8 cellular contexts compared by ENCODE assay signal in the genomic region with DNA sequence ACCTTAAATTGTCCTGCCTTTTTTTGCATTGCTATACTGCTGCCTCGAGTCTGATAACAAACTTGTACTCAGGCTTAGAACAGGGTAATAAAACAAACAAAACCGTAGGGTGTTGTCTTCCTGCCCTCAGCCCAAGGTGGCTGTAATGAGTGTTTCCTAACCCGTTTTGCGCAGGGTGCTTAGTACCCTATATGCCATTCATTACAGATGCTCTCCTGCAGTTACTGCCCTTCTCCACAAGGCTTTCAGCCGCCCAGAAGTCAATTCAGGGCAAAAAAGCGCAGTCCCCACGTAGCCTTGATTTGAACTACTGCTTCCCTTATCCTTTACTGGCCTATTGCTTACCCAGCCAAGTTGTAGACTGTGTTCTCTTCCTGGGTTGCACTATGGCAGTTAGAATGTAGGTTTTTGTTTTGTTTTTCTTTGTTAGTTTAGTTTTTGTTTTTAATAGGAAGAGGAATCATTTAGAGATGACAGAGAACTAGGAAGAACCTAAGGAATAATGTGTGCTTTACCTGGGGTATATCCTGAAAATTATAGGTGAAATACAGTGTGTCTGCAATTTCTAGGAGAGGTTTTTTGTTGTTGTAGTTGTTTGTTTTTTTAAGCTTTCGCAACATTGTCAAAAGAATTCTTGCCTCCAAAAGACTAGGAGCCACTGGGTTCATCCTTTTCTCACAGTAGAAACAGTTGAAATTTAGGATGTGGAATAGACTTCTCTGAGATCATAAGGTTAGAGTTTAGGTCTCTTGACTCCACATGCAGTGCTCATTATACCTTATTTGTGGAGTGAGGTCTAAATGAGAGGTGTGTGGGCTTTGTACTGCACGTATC. TPM values are rescaled to one million over a fixed set of nuclear protein-coding genes. Genes with fewer than 3 reads are reported as not detected.
DNase-seq lines count a peak whose midpoint lies in the region; ATAC-seq, FAIRE-seq and TF ChIP-seq lines count a peak whose summit lies in the region.

No MANE protein-coding gene starts in this region.

- no peak overlapping the region for H2BK20ac ChIP-seq in H9 (ENCODE audit: low read depth, low read length, poor library complexity, severe bottlenecking)

- in situ Hi-C loops in K562 (cut with MboI): no loop called here

- H3K4me3 Mint-ChIP-seq in H9: peak overlapping the region; percentile 88 to 95
- H3K4me3 Mint-ChIP-seq in T-helper 2 cell treated with Interferon-gamma antibody and Interleukin-4, amounts not matched to agents 5 μg/mL and 100 μg/mL, for 36 hours: peak overlapping the region; percentile 94

- no peak overlapping the region for H3K23ac ChIP-seq in H9 (ENCODE audit: insufficient read length, low read depth, low read length)

- no peak overlapping the region for H3K56ac ChIP-seq in H9 (ENCODE audit: insufficient read length, low read depth, low read length)

- H3K9ac ChIP-seq in H9 (ENCODE audit: extremely low read depth, insufficient read length, low read length) (no peak overlapping the region), K562 (ENCODE audit: insufficient read depth in 1 of 2, low read depth in 2 of 2, low read length in 2 of 2) (peak overlapping the region; percentile 3 to 95; a peak in 3 of 4 replicates), iPS-20b (ENCODE audit: low read depth, low read length) (peak overlapping the region; percentile 85; the same call in 1 of the 2 replicates)

- H4K8ac ChIP-seq in H9 (replicated peaks; ENCODE audit: insufficient read length, low read depth, low read length): no peak overlapping the region

- H2BK12ac ChIP-seq in H9 (ENCODE audit: insufficient read length, low read depth, low read length): no peak overlapping the region

- H3K36me3 ChIP-seq in K562 (ENCODE audit: control insufficient read depth, insufficient read depth, low read length) (peaks cover 45% of the 10 kb centered on the region), iPS-20b (ENCODE audit: insufficient read depth, low read depth, low read length) (peaks cover 27% of the 10 kb centered on the region)

- POLR2A ChIA-PET in K562 (lab: Yijun Ruan, JAX): interaction anchor here (0.6 to 1.8 kb wide), 4 partner anchors 13 to 149 kb away, joined by 3 to 6 read pairs (median 4); no protein-coding TSS in a partner anchor

- H3K4me2 ChIP-seq in H9 (ENCODE audit: insufficient read depth, insufficient read length, low read length) (peak overlapping the region; percentile 95), K562 (ENCODE audit: insufficient read depth, low read length) (peak overlapping the region; percentile 100)

- no peak for TF ChIP-seq EP300 in K562 (IDR thresholded peaks at IDR 0.05; ENCODE audit: low read length)

- peaks cover 2% of the 10 kb centered on the region; the same call in 1 of the 2 replicates for H3K4me1 ChIP-seq in H9 (ENCODE audit: insufficient read depth, low read length)
- peaks cover 11 to 15% of the 10 kb centered on the region in 2 experiments; a peak in 4 of 5 replicates for H3K4me1 ChIP-seq in K562 (replicated peaks in 1 of 2; ENCODE audit: control insufficient read depth in 2 of 2, insufficient read depth in 2 of 2, low read length in 2 of 2)
- H3K4me1 ChIP-seq in iPS-20b (ENCODE audit: insufficient read depth, low read length): peaks cover 14% of the 10 kb centered on the region

- H2BK5ac ChIP-seq in H9 (ENCODE audit: insufficient read length, low read length): no peak overlapping the region

- no peak overlapping the region for H4K91ac ChIP-seq in H9 (ENCODE audit: insufficient read length, low read depth, low read length)

- CTCF ChIA-PET in K562 (lab: Yijun Ruan, JAX; ENCODE audit: low intra/inter-chr PET ratio): no interaction called here

- H3K27ac ChIP-seq in H9 (ENCODE audit: insufficient read length, low read depth, low read length): no peak overlapping the region
- peak overlapping the region; percentile 95; the same call in 2 of the 3 replicates for H3K27ac ChIP-seq in K562 (ENCODE audit: extremely low read depth, low read depth, low read length)
- H3K27ac ChIP-seq in iPS-20b (ENCODE audit: low read length): no peak overlapping the region

- H3K4me1 Mint-ChIP-seq in H9: peaks cover 19 to 23% of the 10 kb centered on the region in 2 experiments
- H3K4me1 Mint-ChIP-seq in T-helper 2 cell treated with Interferon-gamma antibody and Interleukin-4, amounts not matched to agents 5 μg/mL and 100 μg/mL, for 36 hours (ENCODE audit: low read depth): peaks cover 34% of the 10 kb centered on the region

- no peak overlapping the region for H3K14ac ChIP-seq in H9 (ENCODE audit: insufficient read depth, low read length)

- H3K4me3 ChIP-seq in LNCaP clone FGC (ENCODE audit: low read depth, low read length) (peak overlapping the region; percentile 64), K562 (peak overlapping the region; percentile 84), iPS-20b (ENCODE audit: low read length) (peak overlapping the region; percentile 89)

- no CpG with 5 or more reads among the region's 9 CpGs for WGBS in H9 (ENCODE audit: extremely low coverage, insufficient read length, low lambda C conversion rate)
- WGBS in K562 (ENCODE audit: insufficient coverage, low coverage, missing lambda C conversion rate): 11% methylated on average over 9 of the region's 9 CpGs

- intact Hi-C loops in K562 (cut with micrococcal nuclease): no loop called here

- H3K36me3 Mint-ChIP-seq in H9 (ENCODE audit: insufficient read depth in 1 of 3, low read depth in 3 of 3): peaks cover 16 to 21% (median 20%) of the 10 kb centered on the region in 3 experiments; a peak in 6 of 7 replicates
- H3K36me3 Mint-ChIP-seq in T-helper 2 cell treated with Interferon-gamma antibody and Interleukin-4, amounts not matched to agents 5 μg/mL and 100 μg/mL, for 36 hours (ENCODE audit: low read depth): peaks cover 30% of the 10 kb centered on the region

- no peak overlapping the region for H2BK120ac ChIP-seq in H9 (ENCODE audit: low read depth, low read length, poor library complexity, severe bottlenecking)

- no peak for TF ChIP-seq POLR2A in K562 (conservative IDR thresholded peaks at IDR 0.05)

- no peaks in the 10 kb centered on the region; a peak in 1 of 5 replicates for H3K9me3 Mint-ChIP-seq in H9
- H3K9me3 Mint-ChIP-seq in T-helper 2 cell treated with Interferon-gamma antibody and Interleukin-4, amounts not matched to agents 5 μg/mL and 100 μg/mL, for 36 hours: no peaks in the 10 kb centered on the region

- no peaks in the 10 kb centered on the region for H3K9me3 ChIP-seq in H9 (ENCODE audit: control insufficient read depth, low read depth, low read length)
- H3K9me3 ChIP-seq in K562 (replicated peaks; ENCODE audit: control insufficient read depth, insufficient read depth, low read depth, low read length): no peaks in the 10 kb centered on the region
- no peaks in the 10 kb centered on the region for H3K9me3 ChIP-seq in iPS-20b (ENCODE audit: insufficient read depth, low read depth, low read length)

- H3K27ac Mint-ChIP-seq in H9: peak overlapping the region in 2 of 3 experiments; percentile 37 to 85; a peak in 1 of 7 replicates
- peak overlapping the region; percentile 97 for H3K27ac Mint-ChIP-seq in T-helper 2 cell treated with Interferon-gamma antibody and Interleukin-4, amounts not matched to agents 5 μg/mL and 100 μg/mL, for 36 hours

- TSS peak; percentile 51 for BruUV-seq in K562 (replicated peaks; lab: Mats Ljungman, UMichigan)

- DNase-seq in GM10266 (ENCODE audit: extremely low spot score) (peak; percentile 78), H9 (peak; percentile 56), LNCaP clone FGC (ENCODE audit: low read depth) (no peak), K562 (ENCODE audit: extremely low read depth in 1 of 4, low spot score in 3 of 4) (peak; percentile 39 to 80 (median 57)), cerebellar nuclear complex (lab: John Stamatoyannopoulos, UW) (no peak)
- DNase-seq in T-helper 2 cell treated with Interferon-gamma antibody and Interleukin-4, amounts not matched to agents 5 μg/mL and 100 μg/mL, for 36 hours (ENCODE audit: low spot score): peak; percentile 65
- DNase-seq in stimulated activated CD4-positive, alpha-beta T cell treated with anti-CD3 and anti-CD28 coated beads, Interleukin-12 subunit alpha, Interleukin-12 subunit beta, amount 100 ng/mL, for 48 hours (ENCODE audit: low read depth in 2 of 3, low spot score in 1 of 3): peak; percentile 29 to 50 (median 47)

- no peaks in the 10 kb centered on the region for H3K27me3 Mint-ChIP-seq in H9 (ENCODE audit: low read depth)
- H3K27me3 Mint-ChIP-seq in T-helper 2 cell treated with Interferon-gamma antibody and Interleukin-4, amounts not matched to agents 5 μg/mL and 100 μg/mL, for 36 hours (ENCODE audit: low read depth): no peaks in the 10 kb centered on the region

- H3K9me1 ChIP-seq in K562 (ENCODE audit: control insufficient read depth, insufficient read depth, low read length): no peaks in the 10 kb centered on the region

- H4K5ac ChIP-seq in H9 (ENCODE audit: insufficient read length, low read depth, low read length): no peak overlapping the region

- no peaks in the 10 kb centered on the region for H3K79me1 ChIP-seq in H9 (ENCODE audit: insufficient read depth, low read depth, low read length, poor library complexity, severe bottlenecking)

- no peak overlapping the region for H3K4ac ChIP-seq in H9 (ENCODE audit: low read depth, low read length)

- H3K79me2 ChIP-seq in H9 (ENCODE audit: insufficient read depth, low read length) (no peaks in the 10 kb centered on the region; the same call in 1 of the 2 replicates), K562 (ENCODE audit: control insufficient read depth, insufficient read depth, low read length) (peaks cover 72% of the 10 kb centered on the region)

- H2AFZ ChIP-seq in H9 (ENCODE audit: low read length) (no peak overlapping the region), K562 (ENCODE audit: low read depth, low read length) (no peak overlapping the region)

- TF ChIP-seq RAD21 in K562 (CRISPR knock-in tag; conservative IDR thresholded peaks at IDR 0.05 in 1 of 2, IDR thresholded peaks at IDR 0.05 in 1 of 2): peak in 1 of 2 experiments; percentile 42; a peak in 2 of 4 replicates

- H3T11ph ChIP-seq in H9 (ENCODE audit: low read length): no peak overlapping the region

- FAIRE-seq in K562 (lab: Jason Lieb, UNC): peak; percentile 91

- no peak overlapping the region for H2BK15ac ChIP-seq in H9 (ENCODE audit: low read depth, low read length)

- TF ChIP-seq CTCF in GM10266 (IDR thresholded peaks at IDR 0.05; ENCODE audit: control insufficient read depth, insufficient read depth, low read depth, missing control alignments): peak; percentile 41
- TF ChIP-seq CTCF in H9 (conservative IDR thresholded peaks at IDR 0.05): peak; percentile 64
- peak; percentile 53 for TF ChIP-seq CTCF in LNCaP clone FGC (IDR thresholded peaks at IDR 0.05; ENCODE audit: control insufficient read depth, extremely low read depth, insufficient read depth)
- peak; percentile 55 to 71 (median 67) for TF ChIP-seq CTCF in K562 (IDR thresholded peaks at IDR 0.05 in 2 of 3, conservative IDR thresholded peaks at IDR 0.05 in 1 of 3; ENCODE audit: insufficient read depth in 2 of 3, low read depth in 1 of 3, low read length in 3 of 3)

- H3K27me3 ChIP-seq in H9 (ENCODE audit: insufficient read depth, low read length) (no peaks in the 10 kb centered on the region), K562 (ENCODE audit: control insufficient read depth in 2 of 2, insufficient read depth in 2 of 2, low read length in 2 of 2) (no peaks in the 10 kb centered on the region), iPS-20b (ENCODE audit: insufficient read depth, low read length) (0 out of 2 replicates have a peak, but pooled peaks cover 3% of the 10 kb centered on the region)

- H3K18ac ChIP-seq in H9 (ENCODE audit: insufficient read length, low read depth, low read length): no peak overlapping the region

- no peaks in the 10 kb centered on the region for H4K20me1 ChIP-seq in H9 (ENCODE audit: control insufficient read depth, insufficient read depth, insufficient read length)
- 0 out of 2 replicates have a peak, but pooled peaks cover 12% of the 10 kb centered on the region for H4K20me1 ChIP-seq in K562 (replicated peaks; ENCODE audit: control insufficient read depth, insufficient read depth, low read length)

- H2AK5ac ChIP-seq in H9 (ENCODE audit: insufficient read length, low read length): no peak overlapping the region

- H3K23me2 ChIP-seq in H9 (ENCODE audit: insufficient read length, low read depth, low read length, poor library complexity, severe bottlenecking): peaks cover 13% of the 10 kb centered on the region

- ATAC-seq in K562: peak; percentile 81

RNA-seq across cellular contexts. Expression of gene HMGXB3, which starts 1.3 kb away (rescaled TPM):
- total RNA-seq in H9 (2021): 23.8 and 26.9 TPM in 2 replicates
- total RNA-seq in K562 (2011; cell fraction: chromatin; rRNA removed; ENCODE audit: low replicate concordance): 126 and 156 TPM in 2 replicates
- total RNA-seq in K562 (2011; cell fraction: nucleolus; rRNA removed): 104 and 109 TPM in 2 replicates
- total RNA-seq in K562 (2011; cell fraction: nucleoplasm; rRNA removed): 92.4 and 96.9 TPM in 2 replicates
- 32.1 and 44.2 TPM in 2 replicates for total RNA-seq in K562 (2014; rRNA removed)
- 32.2 and 34.3 TPM in 2 replicates for total RNA-seq in K562 (2014; rRNA removed; fragmentation: Illumina TruSeq; extraction: Trizol)
- 32.2 and 34.7 TPM in 2 replicates for total RNA-seq in K562 (2015; rRNA removed; fragmentation: Illumina TruSeq; extraction: Trizol)
- total RNA-seq in K562 (2021): 44.1 and 44.3 TPM in 2 replicates
- 44.0 and 47.5 TPM in 2 replicates for polyA plus RNA-seq in K562 (2011; rRNA removed)
- 37.8 and 42.6 TPM in 2 replicates for polyA plus RNA-seq in K562 (2011; cell fraction: cytosol; rRNA removed)
- polyA plus RNA-seq in K562 (2011; cell fraction: nucleus; rRNA removed): 119 and 131 TPM in 2 replicates
- polyA plus RNA-seq in K562 (2012): 26.6 and 30.2 TPM in 2 replicates
- polyA plus RNA-seq in K562 (2014; fragmentation: Illumina TruSeq; extraction: Trizol): 40.0 and 41.0 TPM in 2 replicates
- 1 to 10 TPM; 1.8 to 2.1 TPM for polyA plus RNA-seq in K562 (2014; fragmentation: Nextera tagmentation; extraction: Ambion mirVana)
- polyA plus RNA-seq in K562 (2014; rRNA removed): 31.7 and 31.9 TPM in 2 replicates
- polyA minus RNA-seq in K562 (2011; rRNA and poly(A)+ RNA removed): 61.8 and 62.5 TPM in 2 replicates
- 33.1 and 34.0 TPM in 2 replicates for polyA minus RNA-seq in K562 (2011; cell fraction: cytosol; rRNA and poly(A)+ RNA removed)
- 49.3 and 58.9 TPM in 2 replicates for polyA minus RNA-seq in K562 (2011; cell fraction: nucleus; rRNA and poly(A)+ RNA removed)

RNA-seq across cellular contexts. Expression of gene TIGD6, which starts 1.4 kb away (rescaled TPM):
- total RNA-seq in H9 (2021) (1.2 and 1.8 TPM in 2 replicates), K562 (2014; rRNA removed) (3.9 and 5.2 TPM in 2 replicates), K562 (2014; rRNA removed; fragmentation: Illumina TruSeq; extraction: Trizol) (3.9 and 4.3 TPM in 2 replicates), K562 (2015; rRNA removed; fragmentation: Illumina TruSeq; extraction: Trizol) (3.8 and 4.3 TPM in 2 replicates), K562 (2021) (4.3 and 4.4 TPM in 2 replicates)
- total RNA-seq in K562 (2011; cell fraction: chromatin; rRNA removed; ENCODE audit: low replicate concordance): 8.2 and 12.4 TPM in 2 replicates
- total RNA-seq in K562 (2011; cell fraction: nucleolus; rRNA removed): 5.2 and 6.6 TPM in 2 replicates
- 12.1 and 13.1 TPM in 2 replicates for total RNA-seq in K562 (2011; cell fraction: nucleoplasm; rRNA removed)
- polyA plus RNA-seq in K562 (2011; rRNA removed) (4.9 and 5.1 TPM in 2 replicates), K562 (2014; fragmentation: Illumina TruSeq; extraction: Trizol) (6.3 and 7.0 TPM in 2 replicates), K562 (2014; fragmentation: Nextera tagmentation; extraction: Ambion mirVana) (1 to 10 TPM; 1.8 to 2.3 TPM), K562 (2014; rRNA removed) (3.1 and 4.0 TPM in 2 replicates)
- polyA plus RNA-seq in K562 (2011; cell fraction: cytosol; rRNA removed): 5.7 TPM in 2 replicates
- 14.9 and 16.9 TPM in 2 replicates for polyA plus RNA-seq in K562 (2011; cell fraction: nucleus; rRNA removed)
- 4.9 and 5.4 TPM in 2 replicates for polyA plus RNA-seq in K562 (2012)
- polyA minus RNA-seq in K562 (2011; rRNA and poly(A)+ RNA removed): 9.4 and 9.9 TPM in 2 replicates
- polyA minus RNA-seq in K562 (2011; cell fraction: cytosol; rRNA and poly(A)+ RNA removed): 1.0 and 2.7 TPM in 2 replicates
- 4.8 and 8.7 TPM in 2 replicates for polyA minus RNA-seq in K562 (2011; cell fraction: nucleus; rRNA and poly(A)+ RNA removed)

RNA-seq across cellular contexts. Expression of gene SLC26A2, which starts 41.3 kb away (rescaled TPM):
- total RNA-seq in H9 (2021): 5.9 and 6.1 TPM in 2 replicates
- total RNA-seq in K562 (2011; cell fraction: chromatin; rRNA removed; ENCODE audit: low replicate concordance): 6.6 and 7.6 TPM in 2 replicates
- total RNA-seq in K562 (2011; cell fraction: nucleolus; rRNA removed): 4.6 and 5.3 TPM in 2 replicates
- 6.6 and 9.2 TPM in 2 replicates for total RNA-seq in K562 (2011; cell fraction: nucleoplasm; rRNA removed)
- 3.1 and 3.6 TPM in 2 replicates for total RNA-seq in K562 (2014; rRNA removed)
- total RNA-seq in K562 (2014; rRNA removed; fragmentation: Illumina TruSeq; extraction: Trizol): 4.3 and 5.6 TPM in 2 replicates
- 5.8 and 6.3 TPM in 2 replicates for total RNA-seq in K562 (2015; rRNA removed; fragmentation: Illumina TruSeq; extraction: Trizol)
- total RNA-seq in K562 (2021): 4.1 and 4.9 TPM in 2 replicates
- 4.7 and 4.9 TPM in 2 replicates for polyA plus RNA-seq in K562 (2011; rRNA removed)
- 1.2 and 3.2 TPM in 2 replicates for polyA plus RNA-seq in K562 (2011; cell fraction: cytosol; rRNA removed)
- polyA plus RNA-seq in K562 (2011; cell fraction: nucleus; rRNA removed): 1.7 and 3.6 TPM in 2 replicates
- 2.9 and 4.4 TPM in 2 replicates for polyA plus RNA-seq in K562 (2012)
- 3.3 and 3.5 TPM in 2 replicates for polyA plus RNA-seq in K562 (2014; fragmentation: Illumina TruSeq; extraction: Trizol)
- 1 to 10 TPM; 1.1 to 2.0 TPM for polyA plus RNA-seq in K562 (2014; fragmentation: Nextera tagmentation; extraction: Ambion mirVana)
- 2.6 TPM in 2 replicates for polyA plus RNA-seq in K562 (2014; rRNA removed)
- polyA minus RNA-seq in K562 (2011; rRNA and poly(A)+ RNA removed): 13.8 and 13.9 TPM in 2 replicates
- polyA minus RNA-seq in K562 (2011; cell fraction: cytosol; rRNA and poly(A)+ RNA removed): 4.2 and 6.2 TPM in 2 replicates
- polyA minus RNA-seq in K562 (2011; cell fraction: nucleus; rRNA and poly(A)+ RNA removed): 1.9 and 4.0 TPM in 2 replicates

RNA-seq across cellular contexts. Expression of gene PDE6A, which starts 57.3 kb away (rescaled TPM):
- total RNA-seq in H9 (2021) (not detected in 2 replicates), K562 (2014; rRNA removed) (not detected in 2 replicates), K562 (2014; rRNA removed; fragmentation: Illumina TruSeq; extraction: Trizol) (not detected in 2 replicates), K562 (2015; rRNA removed; fragmentation: Illumina TruSeq; extraction: Trizol) (0.04 TPM in 2 replicates), K562 (2021) (not detected in 2 replicates)
- not detected in 2 replicates for total RNA-seq in K562 (2011; cell fraction: chromatin; rRNA removed; ENCODE audit: low replicate concordance)
- not detected in 2 replicates for total RNA-seq in K562 (2011; cell fraction: nucleolus; rRNA removed)
- total RNA-seq in K562 (2011; cell fraction: nucleoplasm; rRNA removed): 0.23 TPM in 1 of 2 replicates, not detected in the other
- polyA plus RNA-seq in K562 (2011; rRNA removed) (not detected in 2 replicates), K562 (2014; fragmentation: Illumina TruSeq; extraction: Trizol) (0.03 TPM in 1 of 2 replicates, not detected in the other), K562 (2014; fragmentation: Nextera tagmentation; extraction: Ambion mirVana) (under 1 TPM in 1 of 2 experiments, not detected in 1; 0.01 TPM), K562 (2014; rRNA removed) (0.01 TPM in 1 of 2 replicates, not detected in the other)
- 0.03 TPM in 1 of 2 replicates, not detected in the other for polyA plus RNA-seq in K562 (2011; cell fraction: cytosol; rRNA removed)
- polyA plus RNA-seq in K562 (2011; cell fraction: nucleus; rRNA removed): not detected in 2 replicates
- polyA plus RNA-seq in K562 (2012): 0.04 and 0.05 TPM in 2 replicates
- not detected in 2 replicates for polyA minus RNA-seq in K562 (2011; rRNA and poly(A)+ RNA removed)
- polyA minus RNA-seq in K562 (2011; cell fraction: cytosol; rRNA and poly(A)+ RNA removed): not detected in 2 replicates
- not detected in 2 replicates for polyA minus RNA-seq in K562 (2011; cell fraction: nucleus; rRNA and poly(A)+ RNA removed)

Comparison
In these comparisons a context has a peak if more than half of its experiments do, and no peak if none do; other contexts are left out.
1. DNase-seq: peak in GM10266 (single experiment), H9 (single experiment), T-helper 2 cell treated with Interferon-gamma antibody and Interleukin-4, amounts not matched to agents 5 μg/mL and 100 μg/mL, for 36 hours (single experiment), K562 (4 of 4) and stimulated activated CD4-positive, alpha-beta T cell treated with anti-CD3 and anti-CD28 coated beads, Interleukin-12 subunit alpha, Interleukin-12 subunit beta, amount 100 ng/mL, for 48 hours (3 of 3); none in LNCaP clone FGC (single experiment) and cerebellar nuclear complex (0 of 2).
2. Peak in every context shown above with its lines, with median percentiles within 50 percentile points of each other: CTCF ChIP-seq and H3K4me3 ChIP-seq.